ENCODE assay signal across 1 cellular context in the genomic region with DNA sequence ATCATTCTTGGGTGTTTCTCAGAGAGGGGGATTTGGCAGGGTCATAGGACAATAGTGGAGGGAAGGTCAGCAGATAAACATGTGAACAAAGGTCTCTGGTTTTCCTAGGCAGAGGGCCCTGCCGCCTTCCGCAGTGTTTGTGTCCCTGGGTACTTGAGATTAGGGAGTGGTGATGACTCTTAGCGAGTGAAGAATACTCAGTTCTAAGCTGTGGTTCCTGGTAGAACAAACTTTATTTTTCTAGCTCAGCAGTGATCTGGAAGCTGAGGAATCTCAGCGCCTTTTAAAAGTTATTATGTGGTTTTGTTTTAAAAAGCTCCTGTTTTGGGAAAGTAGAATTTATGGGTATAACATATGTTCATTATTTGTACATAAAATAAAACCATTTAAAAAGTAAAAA. TPM values are rescaled to one million over a fixed set of nuclear protein-coding genes. Genes with fewer than 3 reads are reported as not detected.
"Had no signal": no experiment of that assay in that cellular context is flagged by ENCODE, and none has a peak within 500 bp of the region (broad histone marks: within the 10 kb centered on the region; RNA-seq: fewer than 3 reads in every experiment).

No MANE protein-coding gene starts in this region.

RNA-seq across cellular contexts. Expression of a gene that starts 29.9 kb away (rescaled TPM):
- total RNA-seq: RPMI7951 had no signal
